ENCODE assay signal across 7 cellular contexts in the genomic region with DNA sequence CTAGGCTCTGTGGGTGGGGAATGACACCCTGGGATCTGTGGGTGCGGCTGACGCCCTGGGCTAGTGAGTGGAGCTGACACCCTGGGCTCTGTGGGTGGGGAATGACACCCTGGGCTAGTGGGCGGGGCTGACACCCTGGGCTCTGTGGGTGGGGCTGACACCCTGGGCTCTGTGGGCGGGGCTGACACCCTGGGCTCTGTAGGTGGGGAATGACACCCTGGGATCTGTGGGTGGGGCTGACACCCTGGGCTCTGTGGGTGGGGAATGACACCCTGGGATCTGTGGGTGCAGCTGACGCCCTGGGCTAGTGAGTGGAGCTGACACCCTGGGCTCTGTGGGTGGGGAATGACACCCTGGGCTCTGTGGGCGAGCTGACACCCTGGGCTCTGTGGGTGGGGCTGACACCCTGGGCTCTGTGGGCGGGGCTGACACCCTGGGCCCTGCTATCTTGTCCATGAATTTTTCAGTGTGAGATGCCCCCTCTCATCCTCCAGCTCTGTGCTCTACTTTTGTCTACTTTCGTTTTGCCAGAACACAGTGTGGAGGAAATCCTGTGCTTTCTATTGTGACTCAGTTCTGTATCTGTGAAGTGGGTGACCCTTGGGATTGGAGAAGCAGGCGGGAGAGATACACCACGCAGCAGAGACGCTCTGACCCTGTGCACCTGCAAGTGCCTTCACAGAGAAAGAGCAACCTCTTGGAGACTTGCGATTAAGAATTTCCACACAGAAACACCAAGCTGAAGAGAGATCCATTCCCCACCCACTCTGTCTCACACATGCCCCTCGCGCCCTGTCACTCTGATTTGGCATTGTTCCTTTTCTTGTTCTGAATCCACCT.
DNase-seq lines count a peak whose midpoint lies in the region; ATAC-seq and TF ChIP-seq lines count a peak whose summit lies in the region.
"Not testable (repeated sequence)": the region's sequence is repeated elsewhere in the genome, so short reads cannot be mapped to it uniquely, and the experiment has no call there.

No MANE protein-coding gene starts in this region.

- POLR2A ChIA-PET in HCT116 (lab: Charles Lee) = not testable (repeated sequence)

- H3K9me3 ChIP-seq in HCT116 (ENCODE audit: control insufficient read depth in 1 of 2, insufficient read depth in 1 of 2, low read depth in 1 of 2, low read length in 2 of 2); esophagus muscularis mucosa: not testable (repeated sequence)

- peak overlapping the region in 1 of 2 experiments; percentile 11; a peak in 1 of 4 replicates for H3K4me3 ChIP-seq in HCT116 (replicated peaks in 1 of 2; ENCODE audit: low read depth in 1 of 2, low read length in 2 of 2)
- H3K4me3 ChIP-seq in esophagus muscularis mucosa = not testable (repeated sequence)

- peaks cover 28% of the 10 kb centered on the region for H3K4me1 Mint-ChIP-seq in nephron

- DNase-seq in HCT116 (ENCODE audit: low read depth, low spot score) (peak; percentile 13), T-helper 22 cell (ENCODE audit: low read depth) (peak; percentile 15), activated T-cell treated with anti-CD3 and anti-CD28 coated beads for 48 hours (ENCODE audit: low read depth) (peak; percentile 23)
- peak in 1 of 2 donors; percentile 12 for DNase-seq in activated naive CD4-positive, alpha-beta T cell treated with anti-CD3 and anti-CD28 coated beads, Interleukin-2, amount 50 U/mL, for 72 hours (ENCODE audit: low spot score in 2 of 2)
- DNase-seq in esophagus muscularis mucosa (ENCODE audit: extremely low spot score) = not testable (repeated sequence)
- DNase-seq in stimulated activated CD8-positive, alpha-beta memory T cell treated with anti-CD3 and anti-CD28 coated beads, Interleukin-12 subunit alpha, Interleukin-12 subunit beta, amount 100 ng/mL, for 4 hours (ENCODE audit: low read depth) = peak; percentile 35

- not testable (repeated sequence) for TF ChIP-seq EP300 in esophagus muscularis mucosa (IDR thresholded peaks at IDR 0.05)

- ATAC-seq in HCT116 = not testable (repeated sequence)
- ATAC-seq in activated naive CD4-positive, alpha-beta T cell treated with anti-CD3 and anti-CD28 coated beads, Interleukin-2, amount 50 U/mL, for 72 hours = peak; percentile 52 to 87

- TF ChIP-seq RAD21 in HCT116 (IDR thresholded peaks at IDR 0.05; ENCODE audit: low read depth) = not testable (repeated sequence)

- TF ChIP-seq POLR2A in HCT116 (IDR thresholded peaks at IDR 0.05; ENCODE audit: borderline replicate concordance, extremely low read depth, insufficient read depth, insufficient read length); esophagus muscularis mucosa (IDR thresholded peaks at IDR 0.05; ENCODE audit: low read depth): not testable (repeated sequence)

- not testable (repeated sequence) for H3K9ac ChIP-seq in HCT116 (ENCODE audit: low read length)

- not testable (repeated sequence) for H3K27ac Mint-ChIP-seq in activated naive CD4-positive, alpha-beta T cell treated with anti-CD3 and anti-CD28 coated beads, Interleukin-2, amount 50 U/mL, for 72 hours
- peak overlapping the region in 2 of 3 experiments; percentile 31 to 49 for H3K27ac Mint-ChIP-seq in nephron

- WGBS in esophagus muscularis mucosa = 65% methylated on average over 11 of the region's 14 CpGs

- not testable (repeated sequence) for BruUV-seq in HCT116 (replicated peaks; lab: Mats Ljungman, UMichigan)

- peaks cover 30 to 44% of the 10 kb centered on the region in 2 experiments for H3K4me1 ChIP-seq in HCT116 (ENCODE audit: control insufficient read depth in 1 of 2, insufficient read depth in 2 of 2, low read length in 2 of 2)
- H3K4me1 ChIP-seq in esophagus muscularis mucosa = peaks cover 6 to 69% (median 62%) of the 10 kb centered on the region in 4 donors

- H2AFZ ChIP-seq in HCT116 (ENCODE audit: low read depth, low read length, poor library complexity, severe bottlenecking) = not testable (repeated sequence)

- not testable (repeated sequence) for H3K27me3 ChIP-seq in HCT116 (ENCODE audit: insufficient read depth, low read length); esophagus muscularis mucosa

- intact Hi-C loops in HCT116 (cut with micrococcal nuclease); esophagus muscularis mucosa (cut with DNase I): not testable (repeated sequence)

- CTCF ChIA-PET in HCT116 (lab: Charles Lee) = not testable (repeated sequence)

- not testable (repeated sequence) for H3K79me2 ChIP-seq in HCT116 (ENCODE audit: insufficient read depth, low read length)

- H3K27ac ChIP-seq in HCT116 (ENCODE audit: low read depth, low read length) (peak overlapping the region; percentile 30; the same call in 1 of the 2 replicates), esophagus muscularis mucosa (replicated peaks in 1 of 4) (peak overlapping the region; percentile 81 to 82 (median 82))

- peak overlapping the region; percentile 71 for H3K4me2 ChIP-seq in HCT116 (ENCODE audit: low read length)

- TF ChIP-seq CTCF in HCT116 (IDR thresholded peaks at IDR 0.05 in 2 of 3, conservative IDR thresholded peaks at IDR 0.05 in 1 of 3; ENCODE audit: borderline replicate concordance in 1 of 3, insufficient read depth in 1 of 3, low read depth in 2 of 3, low read length in 2 of 3); esophagus muscularis mucosa (IDR thresholded peaks at IDR 0.05); nephron (IDR thresholded peaks at IDR 0.05; ENCODE audit: unreplicated experiment in 3 of 3): not testable (repeated sequence)

- H3K4me3 Mint-ChIP-seq in nephron = not testable (repeated sequence)

- H3K9me3 Mint-ChIP-seq in activated naive CD4-positive, alpha-beta T cell treated with anti-CD3 and anti-CD28 coated beads, Interleukin-2, amount 50 U/mL, for 72 hours; nephron: not testable (repeated sequence)

- not testable (repeated sequence) for H4K20me1 ChIP-seq in HCT116 (ENCODE audit: insufficient read depth)

- not testable (repeated sequence) for H3K27me3 Mint-ChIP-seq in nephron (ENCODE audit: low read depth)

- not testable (repeated sequence) for H3K36me3 ChIP-seq in HCT116 (ENCODE audit: control insufficient read depth in 1 of 2, insufficient read depth in 2 of 2, low read length in 2 of 2); esophagus muscularis mucosa

- H3K36me3 Mint-ChIP-seq in activated naive CD4-positive, alpha-beta T cell treated with anti-CD3 and anti-CD28 coated beads, Interleukin-2, amount 50 U/mL, for 72 hours; nephron (ENCODE audit: low read depth): not testable (repeated sequence)

- RAD21 ChIA-PET in HCT116 (lab: Charles Lee; ENCODE audit: low non-redundant PET in 1 of 2, low total read pairs in 2 of 2, uncharacterized antibody in 2 of 2, unreplicated experiment in 2 of 2) = not testable (repeated sequence)

- H3K9me2 ChIP-seq in HCT116 (ENCODE audit: insufficient read depth) = not testable (repeated sequence)
